In genomic region chrX:102155806-102156179, GRCh38 we compare ENCODE assay signal across 9 cellular contexts. TPM values are rescaled to one million over a fixed set of nuclear protein-coding genes. Genes with fewer than 3 reads are reported as not detected.
DNase-seq lines count a peak whose midpoint lies in the region; ATAC-seq and TF ChIP-seq lines count a peak whose summit lies in the region.
"Had no signal": no experiment of that assay in that cellular context is flagged by ENCODE, and none has a peak within 500 bp of the region (broad histone marks: within the 10 kb centered on the region; RNA-seq: fewer than 3 reads in every experiment).

Gene BEX5, minus strand, starts transcription at chrX:102155977. Its CDS starts 1,712 bp downstream, at chrX:102154265.

- H3K27ac ChIP-seq in cardiac muscle cell, result no peak within 1 kb of the TSS
- peak within 1 kb of the TSS; percentile 90 for H3K27ac ChIP-seq in parathyroid adenoma
- H3K27ac ChIP-seq in aorta (ENCODE audit: low read depth in 1 of 2, low read length in 2 of 2), result peak within 1 kb of the TSS in 1 of 2 donors; percentile 31

- ATAC-seq in HG03342 (IDR thresholded peaks at IDR 0.05; ENCODE audit: unreplicated experiment) (peak; percentile 86), aorta (ENCODE audit: low FRiP score) (peak; percentile 91)

- H3K79me2 ChIP-seq in parathyroid adenoma, result no peaks in the 10 kb centered on the region

- H3K4me1 ChIP-seq in cardiac muscle cell (ENCODE audit: low read depth) (no peaks in the 10 kb centered on the region), parathyroid adenoma (no peaks in the 10 kb centered on the region), aorta (ENCODE audit: control insufficient read depth in 1 of 2, insufficient read depth in 2 of 2, low read length in 2 of 2) (no peaks in the 10 kb centered on the region)

- H3K27me3 ChIP-seq in cardiac muscle cell (no peaks in the 10 kb centered on the region), parathyroid adenoma (ENCODE audit: control insufficient read depth, insufficient read depth, low read length) (no peaks in the 10 kb centered on the region), aorta (ENCODE audit: control insufficient read depth in 1 of 2, insufficient read depth in 2 of 2, low read length in 1 of 2) (no peaks in the 10 kb centered on the region)

- WGBS in aorta, 2 donors, result 0 to 36% methylated on average over 15 of the region's 15 CpGs

- H3K36me3 ChIP-seq in cardiac muscle cell (no peaks in the 10 kb centered on the region), parathyroid adenoma (ENCODE audit: control insufficient read depth, insufficient read depth, low read length) (no peaks in the 10 kb centered on the region), aorta (ENCODE audit: control insufficient read depth in 1 of 2, insufficient read depth in 2 of 2, low read length in 1 of 2) (no peaks in the 10 kb centered on the region)

- H3K4me3 ChIP-seq in cardiac muscle cell (peak within 1 kb of the TSS; percentile 42), parathyroid adenoma (ENCODE audit: low read depth, low read length) (peak within 1 kb of the TSS; percentile 71), aorta (ENCODE audit: low read length in 2 of 2) (peak within 1 kb of the TSS; percentile 24 to 65)

- intact Hi-C loops in aorta (cut with DNase I), result loop anchor here in 1 of 2 donors (10.0 kb wide), 1 partner anchor 359 kb away; the partner anchor contains the start of gene TMSB15A

- peak within 1 kb of the TSS; percentile 72 for H3K4me2 ChIP-seq in parathyroid adenoma (ENCODE audit: low read length)

- DNase-seq in SIG-M5 treated with dmso at 0.1 percent for 504 hours (lab: John Stamatoyannopoulos, UW; ENCODE audit: unreplicated experiment), result peak; percentile 20
- no peak for DNase-seq in SIG-M5 (lab: John Stamatoyannopoulos, UW)
- DNase-seq in NOMO-1 treated with dmso at 0.1 percent for 144 hours (lab: John Stamatoyannopoulos, UW; ENCODE audit: unreplicated experiment), result peak; percentile 37
- DNase-seq in activated naive CD4-positive, alpha-beta T cell treated with Interleukin-2 at 50 U/mL for 16 hours, result peak; percentile 54
- DNase-seq in cardiac muscle cell (ENCODE audit: low read depth in 1 of 2, low spot score in 1 of 2), result peak in 1 of 2 donors; percentile 80
- peak; percentile 69 to 83 for DNase-seq in aorta

- H3K9me3 ChIP-seq in cardiac muscle cell (ENCODE audit: low read depth) (no peaks in the 10 kb centered on the region), parathyroid adenoma (ENCODE audit: control insufficient read depth, low read length) (no peaks in the 10 kb centered on the region), aorta (ENCODE audit: control insufficient read depth, low read length) (no peaks in the 10 kb centered on the region)

- peak within 1 kb of the TSS; percentile 84 for H2AFZ ChIP-seq in parathyroid adenoma

- H3K9ac ChIP-seq in parathyroid adenoma, result peak within 1 kb of the TSS; percentile 37

- no peak for TF ChIP-seq CTCF in cardiac muscle cell (IDR thresholded peaks at IDR 0.05; ENCODE audit: low read depth, low read length)
- no peak for TF ChIP-seq CTCF in parathyroid adenoma (IDR thresholded peaks at IDR 0.05)

RNA-seq across cellular contexts. Expression of gene BEX5, which starts in this region (rescaled TPM):
- total RNA-seq in cardiac muscle cell (6.3 and 10.6 TPM in 2 replicates), aorta (1 to 10 TPM; 5.0 to 7.7 TPM)
- polyA plus RNA-seq in cardiac muscle cell (7.3 and 10.3 TPM in 2 replicates), aorta (10 to 100 TPM; 13.3 to 15.0 TPM)
- polyA plus RNA-seq: BJ had no signal
